In genomic region chr20:49937023-49937929, GRCh38 we compare ENCODE assay signal across 8 cellular contexts. TPM values are rescaled to one million over a fixed set of nuclear protein-coding genes. Genes with fewer than 3 reads are reported as not detected.
DNase-seq lines count a peak whose midpoint lies in the region; ATAC-seq, FAIRE-seq and TF ChIP-seq lines count a peak whose summit lies in the region.

No MANE protein-coding gene starts in this region.

- peaks cover 13% of the 10 kb centered on the region; the same call in 1 of the 2 replicates for H3K4me1 ChIP-seq in iPS-20b (ENCODE audit: insufficient read depth, low read length)

- TF ChIP-seq CTCF in GM10266 (IDR thresholded peaks at IDR 0.05; ENCODE audit: control insufficient read depth, insufficient read depth, low read depth, missing control alignments): no peak

- H3K27me3 Mint-ChIP-seq in activated CD8-positive, alpha-beta T cell treated with anti-CD3 and anti-CD28 coated beads, Interleukin-2, amount 10 ng/mL, durations not matched to agents 7 days and 5 days (ENCODE audit: low read depth): no peaks in the 10 kb centered on the region
- H3K27me3 Mint-ChIP-seq in stimulated activated naive CD8-positive, alpha-beta T cell treated with anti-CD3 and anti-CD28 coated beads, Interleukin-15, amount 100 ng/mL, for 72 hours: no peaks in the 10 kb centered on the region

- peak; percentile 14 for ATAC-seq in HG03354 (IDR thresholded peaks at IDR 0.05; ENCODE audit: poor library complexity, severe bottlenecking, unreplicated experiment)
- peak; percentile 19 for ATAC-seq in activated CD8-positive, alpha-beta T cell treated with anti-CD3 and anti-CD28 coated beads, Interleukin-2, amount 10 ng/mL, durations not matched to agents 7 days and 5 days
- peak; percentile 13 for ATAC-seq in stimulated activated naive CD8-positive, alpha-beta T cell treated with anti-CD3 and anti-CD28 coated beads, Interleukin-15, amount 100 ng/mL, for 72 hours

- peak overlapping the region; percentile 55 for H3K27ac ChIP-seq in iPS-20b (ENCODE audit: low read length)

- peak overlapping the region; percentile 96 for H3K4me3 Mint-ChIP-seq in activated CD8-positive, alpha-beta T cell treated with anti-CD3 and anti-CD28 coated beads, Interleukin-2, amount 10 ng/mL, durations not matched to agents 7 days and 5 days
- peak overlapping the region; percentile 88 to 97 for H3K4me3 Mint-ChIP-seq in stimulated activated naive CD8-positive, alpha-beta T cell treated with anti-CD3 and anti-CD28 coated beads, Interleukin-15, amount 100 ng/mL, for 72 hours

- peak overlapping the region; percentile 94 for H3K27ac Mint-ChIP-seq in activated CD8-positive, alpha-beta T cell treated with anti-CD3 and anti-CD28 coated beads, Interleukin-2, amount 10 ng/mL, durations not matched to agents 7 days and 5 days
- peak overlapping the region; percentile 67 to 97 for H3K27ac Mint-ChIP-seq in stimulated activated naive CD8-positive, alpha-beta T cell treated with anti-CD3 and anti-CD28 coated beads, Interleukin-15, amount 100 ng/mL, for 72 hours

- no peaks in the 10 kb centered on the region for H3K9me3 ChIP-seq in iPS-20b (ENCODE audit: insufficient read depth, low read depth, low read length)

- no peaks in the 10 kb centered on the region for H3K9me3 Mint-ChIP-seq in activated CD8-positive, alpha-beta T cell treated with anti-CD3 and anti-CD28 coated beads, Interleukin-2, amount 10 ng/mL, durations not matched to agents 7 days and 5 days (ENCODE audit: insufficient read depth)
- no peaks in the 10 kb centered on the region for H3K9me3 Mint-ChIP-seq in stimulated activated naive CD8-positive, alpha-beta T cell treated with anti-CD3 and anti-CD28 coated beads, Interleukin-15, amount 100 ng/mL, for 72 hours

- CTCF ChIA-PET in activated CD8-positive, alpha-beta T cell treated with anti-CD3 and anti-CD28 coated beads, Interleukin-2, amount 10 ng/mL, durations not matched to agents 7 days and 5 days (lab: Charles Lee): interaction anchor here (1.1 to 4.6 kb wide), 7 partner anchors 9 to 603 kb away, joined by 3 to 26 read pairs (median 5); no protein-coding TSS in a partner anchor

- peaks cover 24% of the 10 kb centered on the region for H3K36me3 Mint-ChIP-seq in activated CD8-positive, alpha-beta T cell treated with anti-CD3 and anti-CD28 coated beads, Interleukin-2, amount 10 ng/mL, durations not matched to agents 7 days and 5 days (ENCODE audit: low read depth)

- no peak for FAIRE-seq in RCC 7860 (lab: Jason Lieb, UNC)

- POLR2A ChIA-PET in activated CD8-positive, alpha-beta T cell treated with anti-CD3 and anti-CD28 coated beads, Interleukin-2, amount 10 ng/mL, durations not matched to agents 7 days and 5 days (lab: Charles Lee): interaction anchor here (0.6 to 2.7 kb wide), 5 partner anchors 9 to 148 kb away, joined by 3 to 17 read pairs (median 9); partner anchors contain the start of gene SPATA2

- peak overlapping the region; percentile 88 for H3K4me3 ChIP-seq in iPS-20b (ENCODE audit: low read length)

- H3K27me3 ChIP-seq in iPS-20b (ENCODE audit: insufficient read depth, low read length): no peaks in the 10 kb centered on the region

- peaks cover 31% of the 10 kb centered on the region for H3K36me3 ChIP-seq in iPS-20b (ENCODE audit: insufficient read depth, low read depth, low read length)

- DNase-seq in GM10266 (ENCODE audit: extremely low spot score) (peak; percentile 50), Ammon's horn (ENCODE audit: low spot score) (no peak), NCI-H187 treated with DMSO at 0.1 percent for 48 hours (lab: John Stamatoyannopoulos, UW) (no peak), RCC 7860 (ENCODE audit: low spot score) (no peak)
- peak; percentile 29 for DNase-seq in activated CD8-positive, alpha-beta T cell treated with anti-CD3 and anti-CD28 coated beads, Interleukin-2, amount 10 ng/mL, durations not matched to agents 7 days and 5 days
- DNase-seq in stimulated activated naive CD8-positive, alpha-beta T cell treated with anti-CD3 and anti-CD28 coated beads, Interleukin-15, amount 100 ng/mL, for 72 hours: no peak

- H3K9ac ChIP-seq in iPS-20b (ENCODE audit: low read depth, low read length): peak overlapping the region; percentile 86

- peaks cover 43% of the 10 kb centered on the region for H3K4me1 Mint-ChIP-seq in activated CD8-positive, alpha-beta T cell treated with anti-CD3 and anti-CD28 coated beads, Interleukin-2, amount 10 ng/mL, durations not matched to agents 7 days and 5 days (ENCODE audit: low read depth)
- peaks cover 61% of the 10 kb centered on the region for H3K4me1 Mint-ChIP-seq in stimulated activated naive CD8-positive, alpha-beta T cell treated with anti-CD3 and anti-CD28 coated beads, Interleukin-15, amount 100 ng/mL, for 72 hours

RNA-seq across cellular contexts. Expression of gene RNF114, which starts 1.1 kb away (rescaled TPM):
- total RNA-seq in activated CD8-positive, alpha-beta T cell treated with anti-CD3 and anti-CD28 coated beads, Interleukin-2, amount 10 ng/mL, durations not matched to agents 7 days and 5 days: 10 to 100 TPM; 50.1 to 54.8 TPM

RNA-seq across cellular contexts. Expression of gene SPATA2, which starts 21.9 kb away (rescaled TPM):
- 1 to 10 TPM; 7.6 to 7.7 TPM for total RNA-seq in activated CD8-positive, alpha-beta T cell treated with anti-CD3 and anti-CD28 coated beads, Interleukin-2, amount 10 ng/mL, durations not matched to agents 7 days and 5 days

RNA-seq across cellular contexts. Expression of gene SNAI1, which starts 45.5 kb away (rescaled TPM):
- total RNA-seq in activated CD8-positive, alpha-beta T cell treated with anti-CD3 and anti-CD28 coated beads, Interleukin-2, amount 10 ng/mL, durations not matched to agents 7 days and 5 days: under 1 TPM; 0.37 to 0.47 TPM

Comparison
In these comparisons a context has a peak if more than half of its experiments do, and no peak if none do; other contexts are left out.
1. DNase-seq: peak in GM10266 (single experiment) and activated CD8-positive, alpha-beta T cell treated with anti-CD3 and anti-CD28 coated beads, Interleukin-2, amount 10 ng/mL, durations not matched to agents 7 days and 5 days (single experiment); none in stimulated activated naive CD8-positive, alpha-beta T cell treated with anti-CD3 and anti-CD28 coated beads, Interleukin-15, amount 100 ng/mL, for 72 hours (0 of 2), Ammon's horn (single experiment), NCI-H187 treated with DMSO at 0.1 percent for 48 hours (single experiment) and RCC 7860 (single experiment).
2. Peak in every context shown above with its lines, with median percentiles within 50 percentile points of each other: ATAC-seq.